In the genomic region with DNA sequence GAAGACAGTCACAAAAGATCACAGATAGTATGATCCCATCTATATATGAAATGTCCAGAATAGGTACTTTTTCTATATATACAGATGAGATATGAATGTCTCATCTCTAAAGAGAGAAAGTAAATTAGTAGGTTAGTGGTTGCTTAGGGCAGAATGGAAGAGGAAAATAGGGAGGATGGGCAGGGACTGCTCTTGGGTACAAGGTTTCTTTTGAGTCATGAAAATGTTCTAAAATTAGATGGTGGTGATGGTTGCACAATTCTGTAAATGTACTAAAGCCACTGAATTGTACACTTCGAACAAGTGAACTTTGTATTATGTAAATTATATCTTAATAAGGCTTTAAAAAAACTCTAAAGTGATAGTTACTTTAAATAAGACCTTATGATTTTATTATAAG, we compare ENCODE assay signal across 13 cellular contexts.
DNase-seq lines count a peak whose midpoint lies in the region; ATAC-seq lines count a peak whose summit lies in the region.
"Had no signal": no experiment of that assay in that cellular context is flagged by ENCODE, and none has a peak within 500 bp of the region (broad histone marks: within the 10 kb centered on the region; RNA-seq: fewer than 3 reads in every experiment).

No MANE protein-coding gene starts in this region.

- H3K9me3 Mint-ChIP-seq in stimulated activated effector memory CD8-positive, alpha-beta T cell treated with anti-CD3 and anti-CD28 coated beads, Interleukin-12 subunit alpha, Interleukin-12 subunit beta, amount 100 ng/mL, for 72 hours = no peaks in the 10 kb centered on the region
- H3K9me3 Mint-ChIP-seq: T-helper 1 cell treated with Interleukin-12 subunit alpha and Interleukin-12 subunit beta and Interleukin-4 antibody, amounts not matched to agents 30 μg/mL and 1 μg/mL, for 36 hours had no signal

- ATAC-seq in HG03354 (IDR thresholded peaks at IDR 0.05; ENCODE audit: poor library complexity, severe bottlenecking, unreplicated experiment) (peak; percentile 30), GM19395 (IDR thresholded peaks at IDR 0.05; ENCODE audit: unreplicated experiment) (no peak)
- ATAC-seq in stimulated activated effector memory CD8-positive, alpha-beta T cell treated with anti-CD3 and anti-CD28 coated beads, Interleukin-12 subunit alpha, Interleukin-12 subunit beta, amount 100 ng/mL, for 72 hours = peak; percentile 76
- ATAC-seq: activated CD8-positive, alpha-beta memory T cell treated with anti-CD3 and anti-CD28 coated beads, Interleukin-2, amount 10 ng/mL, durations not matched to agents 7 days and 5 days had no signal

- no peaks in the 10 kb centered on the region for H3K36me3 Mint-ChIP-seq in stimulated activated effector memory CD8-positive, alpha-beta T cell treated with anti-CD3 and anti-CD28 coated beads, Interleukin-12 subunit alpha, Interleukin-12 subunit beta, amount 100 ng/mL, for 72 hours
- H3K36me3 Mint-ChIP-seq: activated CD8-positive, alpha-beta memory T cell treated with anti-CD3 and anti-CD28 coated beads, Interleukin-2, amount 10 ng/mL, durations not matched to agents 7 days and 5 days had no signal

- DNase-seq in SIG-M5 (lab: John Stamatoyannopoulos, UW) (peak; percentile 41), fibroblast of peridontal ligament (ENCODE audit: extremely low read depth) (peak; percentile 51), hepatic stellate cell (ENCODE audit: low spot score) (no peak), anterior cingulate cortex (lab: John Stamatoyannopoulos, UW) (no peak)
- no peak for DNase-seq in stimulated activated effector memory CD8-positive, alpha-beta T cell treated with anti-CD3 and anti-CD28 coated beads, Interleukin-12 subunit alpha, Interleukin-12 subunit beta, amount 100 ng/mL, for 72 hours (ENCODE audit: low spot score in 2 of 2)
- DNase-seq: activated CD8-positive, alpha-beta memory T cell treated with anti-CD3 and anti-CD28 coated beads, Interleukin-2, amount 10 ng/mL, durations not matched to agents 7 days and 5 days; activated naive CD4-positive, alpha-beta T cell treated with anti-CD3 and anti-CD28 coated beads, Interleukin-2, amount 50 U/mL, for 16 hours; effector memory CD4-positive, alpha-beta T cell; midbrain; NCI-H2081 had no signal

- H3K4me1 Mint-ChIP-seq in stimulated activated effector memory CD8-positive, alpha-beta T cell treated with anti-CD3 and anti-CD28 coated beads, Interleukin-12 subunit alpha, Interleukin-12 subunit beta, amount 100 ng/mL, for 72 hours = no peaks in the 10 kb centered on the region

- no peak overlapping the region for H3K27ac Mint-ChIP-seq in stimulated activated effector memory CD8-positive, alpha-beta T cell treated with anti-CD3 and anti-CD28 coated beads, Interleukin-12 subunit alpha, Interleukin-12 subunit beta, amount 100 ng/mL, for 72 hours
- H3K27ac Mint-ChIP-seq: activated CD8-positive, alpha-beta memory T cell treated with anti-CD3 and anti-CD28 coated beads, Interleukin-2, amount 10 ng/mL, durations not matched to agents 7 days and 5 days; T-helper 1 cell treated with Interleukin-12 subunit alpha and Interleukin-12 subunit beta and Interleukin-4 antibody, amounts not matched to agents 30 μg/mL and 1 μg/mL, for 36 hours had no signal

- H3K4me3 Mint-ChIP-seq in stimulated activated effector memory CD8-positive, alpha-beta T cell treated with anti-CD3 and anti-CD28 coated beads, Interleukin-12 subunit alpha, Interleukin-12 subunit beta, amount 100 ng/mL, for 72 hours = no peak overlapping the region
- H3K4me3 Mint-ChIP-seq: activated CD8-positive, alpha-beta memory T cell treated with anti-CD3 and anti-CD28 coated beads, Interleukin-2, amount 10 ng/mL, durations not matched to agents 7 days and 5 days; T-helper 1 cell treated with Interleukin-12 subunit alpha and Interleukin-12 subunit beta and Interleukin-4 antibody, amounts not matched to agents 30 μg/mL and 1 μg/mL, for 36 hours had no signal

Comparison
In these comparisons a context has a peak if more than half of its experiments do, and no peak if none do; other contexts are left out.
1. DNase-seq: peak in SIG-M5 (single experiment) and fibroblast of peridontal ligament (single experiment); none in stimulated activated effector memory CD8-positive, alpha-beta T cell treated with anti-CD3 and anti-CD28 coated beads, Interleukin-12 subunit alpha, Interleukin-12 subunit beta, amount 100 ng/mL, for 72 hours (0 of 2), hepatic stellate cell (single experiment) and anterior cingulate cortex (0 of 58).